ENCODE assay signal across 6 cellular contexts in genomic region chr1:20273716-20274115, GRCh38. TPM values are rescaled to one million over a fixed set of nuclear protein-coding genes. Genes with fewer than 3 reads are reported as not detected.
"Had no signal": no experiment of that assay in that cellular context is flagged by ENCODE, and none has a peak within 500 bp of the region (broad histone marks: within the 10 kb centered on the region; RNA-seq: fewer than 3 reads in every experiment).

No MANE protein-coding gene starts in this region.

RNA-seq across cellular contexts. Expression of gene VWA5B1, which starts 17.0 kb away (rescaled TPM):
- total RNA-seq: stomach, subcutaneous adipose tissue, thoracic aorta, tibial nerve, transverse colon, vagina had no signal
- polyA plus RNA-seq: stomach had no signal
